8 cellular contexts compared by ENCODE assay signal in the genomic region with DNA sequence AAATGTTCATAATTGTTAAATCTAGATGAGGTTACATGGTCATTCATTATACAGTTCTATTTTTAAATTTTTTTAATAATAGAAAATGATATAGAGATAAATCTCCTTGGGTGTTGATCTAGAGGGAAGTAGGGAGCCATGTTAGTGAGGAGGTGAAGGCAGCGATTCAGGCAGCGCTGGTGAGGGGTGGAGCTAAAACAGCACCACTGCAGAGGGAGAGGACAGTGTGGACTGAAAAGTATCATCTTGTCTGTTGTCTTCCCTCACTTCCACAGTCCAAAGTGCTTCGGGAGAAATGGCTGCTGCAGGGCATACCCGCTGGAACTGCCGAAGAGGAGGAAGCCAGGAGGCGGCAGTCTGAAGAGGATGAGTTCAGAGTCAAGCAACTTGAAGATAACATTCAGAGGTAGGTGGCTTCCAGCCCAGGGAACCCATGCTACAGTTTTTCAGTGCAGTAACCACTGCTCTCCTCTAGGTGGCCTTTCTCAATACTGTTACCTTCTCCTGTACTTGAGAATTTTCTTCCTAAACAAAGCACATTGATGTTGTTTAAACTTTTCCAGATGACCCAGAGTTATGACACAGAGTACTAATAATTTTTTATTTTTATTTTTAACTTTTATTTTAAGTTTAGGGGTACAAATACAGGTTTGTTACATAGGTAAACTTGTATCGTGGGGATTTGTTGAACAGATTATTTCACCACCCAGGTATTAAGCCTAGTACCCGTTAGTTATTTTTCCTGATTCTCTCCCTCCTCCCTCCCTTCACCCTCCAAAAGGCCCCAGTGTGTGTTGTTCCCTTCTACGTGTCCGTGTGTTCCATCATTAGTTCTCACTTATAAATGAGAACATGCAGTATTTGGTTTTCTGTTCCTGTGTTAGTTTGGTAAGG.
DNase-seq lines count a peak whose midpoint lies in the region; ATAC-seq and TF ChIP-seq lines count a peak whose summit lies in the region.

No MANE protein-coding gene starts in this region.

- intact Hi-C loops in left ventricle myocardium inferior (cut with micrococcal nuclease): loop anchor here (5.0 kb wide), 1 partner anchor 308 kb away; no protein-coding TSS in a partner anchor
- intact Hi-C loops in Right ventricle myocardium inferior (cut with DNase I): no loop called here
- intact Hi-C loops in uterus (cut with DNase I; ENCODE audit: low total_unique reads): no loop called here

- H3K36me3 ChIP-seq in left ventricle myocardium inferior (no peaks in the 10 kb centered on the region), neutrophil (no peaks in the 10 kb centered on the region), uterus (no peaks in the 10 kb centered on the region)

- no peaks in the 10 kb centered on the region for H3K27me3 Mint-ChIP-seq in chondrocyte (ENCODE audit: low read depth)

- TF ChIP-seq POLR2A in uterus (IDR thresholded peaks at IDR 0.05): no peak

- peaks cover 12% of the 10 kb centered on the region for H3K4me1 Mint-ChIP-seq in chondrocyte (ENCODE audit: low read depth)

- DNase-seq in left ventricle myocardium inferior: no peak
- no peak for DNase-seq in Right ventricle myocardium inferior (ENCODE audit: missing footprints)
- DNase-seq in RKO (ENCODE audit: low spot score): peak; percentile 58
- no peak for DNase-seq in chondrocyte (ENCODE audit: low spot score)
- no peak for DNase-seq in dedifferentiated amniotic fluid mesenchymal stem cell (ENCODE audit: extremely low spot score)
- DNase-seq in uterus: no peak

- H3K9me3 ChIP-seq in left ventricle myocardium inferior (replicated peaks) (no peaks in the 10 kb centered on the region), neutrophil (no peaks in the 10 kb centered on the region), uterus (no peaks in the 10 kb centered on the region)

- TF ChIP-seq CTCF in left ventricle myocardium inferior (IDR thresholded peaks at IDR 0.05; ENCODE audit: borderline replicate concordance): peak; percentile 70
- TF ChIP-seq CTCF in chondrocyte (IDR thresholded peaks at IDR 0.05): peak; percentile 78
- TF ChIP-seq CTCF in neutrophil (IDR thresholded peaks at IDR 0.05): peak; percentile 43
- TF ChIP-seq CTCF in uterus (IDR thresholded peaks at IDR 0.05): peak in 2 of 4 experiments; percentile 19 to 40

- H3K27me3 ChIP-seq in left ventricle myocardium inferior (ENCODE audit: low read depth) (no peaks in the 10 kb centered on the region), neutrophil (peaks cover 8% of the 10 kb centered on the region), uterus (no peaks in the 10 kb centered on the region)

- H3K4me3 Mint-ChIP-seq in chondrocyte (ENCODE audit: unreplicated experiment): no peak overlapping the region

- ATAC-seq in Right ventricle myocardium inferior: no peak
- peak; percentile 92 for ATAC-seq in HG02938 (IDR thresholded peaks at IDR 0.05; ENCODE audit: unreplicated experiment)

- H3K4me1 ChIP-seq in left ventricle myocardium inferior (peaks cover 20% of the 10 kb centered on the region), neutrophil (ENCODE audit: control insufficient read depth in 1 of 2, insufficient read depth in 1 of 2, low read depth in 1 of 2, low read length in 1 of 2) (no peaks in the 10 kb centered on the region), uterus (peaks cover 0 to 4% of the 10 kb centered on the region in 2 donors)

- H3K4me3 ChIP-seq in left ventricle myocardium inferior (no peak overlapping the region), neutrophil (ENCODE audit: low read depth in 1 of 2, low read length in 1 of 2) (no peak overlapping the region), uterus (no peak overlapping the region)

- H3K36me3 Mint-ChIP-seq in chondrocyte (ENCODE audit: low read depth): peaks cover 15% of the 10 kb centered on the region

- no peak overlapping the region for H3K27ac Mint-ChIP-seq in chondrocyte (ENCODE audit: unreplicated experiment)

- H3K27ac ChIP-seq in left ventricle myocardium inferior (replicated peaks): no peak overlapping the region
- no peak overlapping the region for H3K27ac ChIP-seq in neutrophil
- H3K27ac ChIP-seq in uterus: no peak overlapping the region

- no peaks in the 10 kb centered on the region for H3K9me3 Mint-ChIP-seq in chondrocyte (ENCODE audit: low read depth)
